In genomic region chr16:30381351-30382041, GRCh38 we compare ENCODE assay signal across 1 cellular context.
TF ChIP-seq lines count a peak whose summit lies in the region.

No MANE protein-coding gene starts in this region.

TF ChIP-seq in GM12878, 131 proteins besides CTCF, POLR2A, EP300 and RAD21:
- TF ChIP-seq YBX1 (IDR thresholded peaks at IDR 0.05) (no peak), RELA (IDR thresholded peaks at IDR 0.05; ENCODE audit: borderline replicate concordance, partially characterized antibody) (no peak), CUX1 (IDR thresholded peaks at IDR 0.05; ENCODE audit: insufficient replicate concordance, low read depth, low read length) (no peak), ZBTB33 (IDR thresholded peaks at IDR 0.05) (no peak), NR2C1 (IDR thresholded peaks at IDR 0.05) (peak; percentile 95), MEF2B (IDR thresholded peaks at IDR 0.05; ENCODE audit: partially characterized antibody, poor library complexity, severe bottlenecking) (peak; percentile 37), ZNF687 (IDR thresholded peaks at IDR 0.05) (peak; percentile 83), PKNOX1 (IDR thresholded peaks at IDR 0.05) (no peak), SRF (IDR thresholded peaks at IDR 0.05; ENCODE audit: low read depth in 2 of 2, low read length in 2 of 2) (no peak), CREB1 (IDR thresholded peaks at IDR 0.05; ENCODE audit: low read depth) (no peak), RCOR1 (conservative IDR thresholded peaks at IDR 0.05; ENCODE audit: low read depth, low read length) (no peak), POLR2AphosphoS2 (IDR thresholded peaks at IDR 0.05; ENCODE audit: low read depth, low read length) (0 out of 2 replicates have a peak, but pooled peaks have one; percentile 14), TAF1 (IDR thresholded peaks at IDR 0.05; ENCODE audit: borderline replicate concordance, low read depth, low read length) (no peak), ATF3 (IDR thresholded peaks at IDR 0.05; ENCODE audit: borderline replicate concordance, extremely low read depth, low read depth, low read length) (no peak), SKIL (IDR thresholded peaks at IDR 0.05; ENCODE audit: low read depth, poor library complexity, severe bottlenecking) (no peak), MYC (IDR thresholded peaks at IDR 0.05; ENCODE audit: insufficient read depth, insufficient read length, insufficient replicate concordance, low read length, severe bottlenecking) (no peak), MTA2 (IDR thresholded peaks at IDR 0.05; ENCODE audit: low read depth) (peak; percentile 30; the same call in 1 of the 2 replicates), WRNIP1 (IDR thresholded peaks at IDR 0.05; ENCODE audit: borderline replicate concordance, low read depth, low read length) (no peak), NR2F1 (conservative IDR thresholded peaks at IDR 0.05) (peak; percentile 91), MLLT1 (IDR thresholded peaks at IDR 0.05) (no peak), SREBF2 (IDR thresholded peaks at IDR 0.05; ENCODE audit: low read length) (no peak), SPI1 (IDR thresholded peaks at IDR 0.05; ENCODE audit: borderline replicate concordance, insufficient read depth, low read depth, low read length) (peak; percentile 24; the same call in 1 of the 2 replicates), ATF7 (IDR thresholded peaks at IDR 0.05; ENCODE audit: low read depth) (no peak)
